13 cellular contexts compared by ENCODE assay signal in the genomic region with DNA sequence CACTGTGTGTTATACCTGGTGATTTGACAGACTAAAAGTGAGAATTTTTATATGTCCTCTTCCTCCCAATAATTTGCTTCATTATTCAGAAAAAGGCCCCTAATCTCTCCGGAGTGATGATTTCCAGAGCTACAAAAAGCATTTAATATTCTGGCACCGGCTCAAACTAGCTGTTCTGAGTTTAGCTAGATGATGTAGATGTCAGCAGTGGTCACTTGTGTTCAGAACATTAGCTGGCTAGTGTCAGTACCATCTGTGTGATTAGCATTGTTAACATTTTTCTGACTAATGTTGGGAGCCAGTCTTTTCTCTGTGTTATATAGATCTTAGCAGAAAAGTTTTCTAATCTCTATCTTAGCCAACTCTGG.
A peak's percentile ranks its signal among the peaks of the same experiment; 100 is the strongest.
DNase-seq lines count a peak whose midpoint lies in the region; ATAC-seq and TF ChIP-seq lines count a peak whose summit lies in the region.
"Had no signal": no experiment of that assay in that cellular context is flagged by ENCODE, and none has a peak within 500 bp of the region (broad histone marks: within the 10 kb centered on the region; RNA-seq: fewer than 3 reads in every experiment).

No MANE protein-coding gene starts in this region.

- H3K36me3 Mint-ChIP-seq in stimulated activated effector memory CD8-positive, alpha-beta T cell treated with anti-CD3 and anti-CD28 coated beads, Interleukin-12 subunit alpha, Interleukin-12 subunit beta, amount 100 ng/mL, for 72 hours: peaks cover 17% of the 10 kb centered on the region

- H3K9me3 Mint-ChIP-seq in stimulated activated effector memory CD8-positive, alpha-beta T cell treated with anti-CD3 and anti-CD28 coated beads, Interleukin-12 subunit alpha, Interleukin-12 subunit beta, amount 100 ng/mL, for 72 hours: no peaks in the 10 kb centered on the region

- H3K4me3 ChIP-seq in coronary artery (peak overlapping the region; percentile 3), left lung (no peak overlapping the region)

- H3K9me3 ChIP-seq in left lung: no peaks in the 10 kb centered on the region

- H3K4me1 ChIP-seq in left lung: peaks cover 0 to 7% of the 10 kb centered on the region in 2 donors

- H3K36me3 ChIP-seq in left lung: peaks cover 0 to 14% of the 10 kb centered on the region in 2 donors

- peak overlapping the region; percentile 78 for H3K27ac Mint-ChIP-seq in stimulated activated effector memory CD8-positive, alpha-beta T cell treated with anti-CD3 and anti-CD28 coated beads, Interleukin-12 subunit alpha, Interleukin-12 subunit beta, amount 100 ng/mL, for 72 hours
- H3K27ac Mint-ChIP-seq: activated CD4-positive, alpha-beta T cell treated with anti-CD3 and anti-CD28 coated beads, Interleukin-2, amount 10 ng/mL, durations not matched to agents 7 days and 5 days; activated naive CD8-positive, alpha-beta T cell treated with anti-CD3 and anti-CD28 coated beads, Interleukin-2, amount 10 ng/mL, durations not matched to agents 7 days and 5 days had no signal

- H3K4me3 Mint-ChIP-seq in stimulated activated effector memory CD8-positive, alpha-beta T cell treated with anti-CD3 and anti-CD28 coated beads, Interleukin-12 subunit alpha, Interleukin-12 subunit beta, amount 100 ng/mL, for 72 hours: no peak overlapping the region
- H3K4me3 Mint-ChIP-seq: activated CD4-positive, alpha-beta T cell treated with anti-CD3 and anti-CD28 coated beads, Interleukin-2, amount 10 ng/mL, durations not matched to agents 7 days and 5 days; activated naive CD8-positive, alpha-beta T cell treated with anti-CD3 and anti-CD28 coated beads, Interleukin-2, amount 10 ng/mL, durations not matched to agents 7 days and 5 days; CD8-positive, alpha-beta memory T cell had no signal

- H3K27ac ChIP-seq in coronary artery (peak overlapping the region in 1 of 2 donors; percentile 64), left lung (peak overlapping the region; percentile 14 to 30)

- intact Hi-C loops in left lung (cut with DNase I) (no loop called here), posterior vena cava (cut with DNase I) (no loop called here)

- no peaks in the 10 kb centered on the region for H3K27me3 ChIP-seq in left lung

- DNase-seq in M059J (ENCODE audit: low read depth) (peak; percentile 50), coronary artery (ENCODE audit: low spot score) (no peak), left lung (no peak), posterior vena cava (ENCODE audit: low spot score) (no peak)
- no peak for DNase-seq in stimulated activated effector memory CD8-positive, alpha-beta T cell treated with anti-CD3 and anti-CD28 coated beads, Interleukin-12 subunit alpha, Interleukin-12 subunit beta, amount 100 ng/mL, for 72 hours (ENCODE audit: low spot score in 2 of 2)
- DNase-seq: activated CD4-positive, alpha-beta T cell treated with anti-CD3 and anti-CD28 coated beads, Interleukin-2, amount 10 ng/mL, durations not matched to agents 7 days and 5 days; activated naive CD8-positive, alpha-beta T cell treated with anti-CD3 and anti-CD28 coated beads, Interleukin-2, amount 10 ng/mL, durations not matched to agents 7 days and 5 days; CD8-positive, alpha-beta memory T cell; left colon; NCI-H69 had no signal

- TF ChIP-seq CTCF in coronary artery (IDR thresholded peaks at IDR 0.05) (no peak), left lung (IDR thresholded peaks at IDR 0.05) (no peak)

- peak; percentile 15 for ATAC-seq in left lung
- no peak for ATAC-seq in stimulated activated effector memory CD8-positive, alpha-beta T cell treated with anti-CD3 and anti-CD28 coated beads, Interleukin-12 subunit alpha, Interleukin-12 subunit beta, amount 100 ng/mL, for 72 hours
- ATAC-seq in HG03457 (IDR thresholded peaks at IDR 0.05; ENCODE audit: unreplicated experiment): no peak
- no peak for ATAC-seq in GM19463 (IDR thresholded peaks at IDR 0.05; ENCODE audit: unreplicated experiment)
- no peak for ATAC-seq in GM21360 (IDR thresholded peaks at IDR 0.05; ENCODE audit: unreplicated experiment)
- ATAC-seq: left colon had no signal

- H3K4me1 Mint-ChIP-seq in stimulated activated effector memory CD8-positive, alpha-beta T cell treated with anti-CD3 and anti-CD28 coated beads, Interleukin-12 subunit alpha, Interleukin-12 subunit beta, amount 100 ng/mL, for 72 hours: peaks cover 17% of the 10 kb centered on the region
